ENCODE assay signal across 8 cellular contexts in genomic region chr9:37119907-37120839, GRCh38. TPM values are rescaled to one million over a fixed set of nuclear protein-coding genes. Genes with fewer than 3 reads are reported as not detected.
DNase-seq lines count a peak whose midpoint lies in the region; ATAC-seq and TF ChIP-seq lines count a peak whose summit lies in the region.

ZCCHC7 (plus strand) TSS chr9:37120574.

- H3F3A ChIP-seq in SK-N-SH (replicated peaks; ENCODE audit: insufficient read depth), result peaks cover 3% of the 10 kb centered on the region

- DNase-seq in GM04504 (ENCODE audit: low read depth) (peak; percentile 88), NCI-H1048 (lab: John Stamatoyannopoulos, UW) (peak; percentile 81), SK-N-SH (peak; percentile 97), globus pallidus (ENCODE audit: low spot score) (peak; percentile 96), nucleus accumbens (lab: John Stamatoyannopoulos, UW) (peak; percentile 59 to 99 (median 95)), suprapubic skin (ENCODE audit: low spot score in 2 of 2) (peak; percentile 98)
- DNase-seq in activated naive CD4-positive, alpha-beta T cell treated with anti-CD3 and anti-CD28 coated beads, Interleukin-2, amount 50 U/mL, for 16 hours, result peak; percentile 97

- no peaks in the 10 kb centered on the region for H3K36me3 ChIP-seq in SK-N-SH (replicated peaks in 1 of 2; ENCODE audit: control insufficient read depth in 1 of 2, insufficient read depth in 2 of 2, low read length in 1 of 2)
- H3K36me3 ChIP-seq in suprapubic skin, result no peaks in the 10 kb centered on the region

- H3K4me1 ChIP-seq in SK-N-SH (ENCODE audit: control insufficient read depth in 1 of 2, insufficient read depth in 2 of 2, low read depth in 1 of 2, low read length in 1 of 2) (peaks cover 5 to 10% of the 10 kb centered on the region in 2 experiments; a peak in 3 of 4 replicates), suprapubic skin (peaks cover 24% of the 10 kb centered on the region)

- 10% methylated on average over 29 of the region's 82 CpGs for WGBS in SK-N-SH (ENCODE audit: low lambda C conversion rate)
- 5% methylated on average over 50 of the region's 82 CpGs for WGBS in suprapubic skin

- TF ChIP-seq CTCF in SK-N-SH (IDR thresholded peaks at IDR 0.05) (no peak), suprapubic skin (IDR thresholded peaks at IDR 0.05) (no peak)

- H3K27ac ChIP-seq in SK-N-SH (ENCODE audit: low read depth in 2 of 2, low read length in 1 of 2), result peak within 1 kb of the TSS; percentile 79 to 93
- peak within 1 kb of the TSS; percentile 87 for H3K27ac ChIP-seq in suprapubic skin

- peak within 1 kb of the TSS; percentile 89 to 94 for H3K4me3 ChIP-seq in SK-N-SH (ENCODE audit: low read depth in 2 of 2, low read length in 1 of 2)
- peak within 1 kb of the TSS; percentile 72 for H3K4me3 ChIP-seq in suprapubic skin

- no peak for TF ChIP-seq EP300 in SK-N-SH (IDR thresholded peaks at IDR 0.05; ENCODE audit: borderline replicate concordance in 1 of 2, low read depth in 1 of 2, low read length in 1 of 2)
- no peak for TF ChIP-seq EP300 in suprapubic skin (IDR thresholded peaks at IDR 0.05)

- peak within 1 kb of the TSS; percentile 96 for H3K4me2 ChIP-seq in SK-N-SH

- ATAC-seq in HG02571 (IDR thresholded peaks at IDR 0.05; ENCODE audit: unreplicated experiment), result peak; percentile 92

- peaks cover 46% of the 10 kb centered on the region for H3K79me2 ChIP-seq in SK-N-SH (ENCODE audit: insufficient read depth)

- peak within 1 kb of the TSS; percentile 93 for H3K9ac ChIP-seq in SK-N-SH

- POLR2A ChIA-PET in SK-N-SH (lab: Yijun Ruan, JAX), result interaction anchor here (0.6 to 1.4 kb wide), 6 partner anchors 15 to 265 kb away, joined by 3 to 5 read pairs (median 4); no protein-coding TSS in a partner anchor

- H4K20me1 ChIP-seq in SK-N-SH (ENCODE audit: insufficient read depth), result no peaks in the 10 kb centered on the region; the same call in 1 of the 2 replicates

- no peaks in the 10 kb centered on the region for H3K27me3 ChIP-seq in SK-N-SH (ENCODE audit: insufficient read depth)
- no peaks in the 10 kb centered on the region for H3K27me3 ChIP-seq in suprapubic skin

- CTCF ChIA-PET in SK-N-SH (lab: Yijun Ruan, JAX), result interaction anchor here (2.0 kb wide), 2 partner anchors 142 to 247 kb away, joined by 4 read pairs; no protein-coding TSS in a partner anchor

- TF ChIP-seq RAD21 in SK-N-SH (IDR thresholded peaks at IDR 0.05; ENCODE audit: low read length), result no peak

- peak within 1 kb of the TSS; percentile 97 for H2AFZ ChIP-seq in SK-N-SH (ENCODE audit: low read depth)

- H3K9me3 ChIP-seq in SK-N-SH, result no peaks in the 10 kb centered on the region
- no peaks in the 10 kb centered on the region for H3K9me3 ChIP-seq in suprapubic skin

- H3K9me2 ChIP-seq in SK-N-SH, result no peaks in the 10 kb centered on the region

- TF ChIP-seq POLR2A in suprapubic skin (IDR thresholded peaks at IDR 0.05), result peak in 1 of 2 donors; percentile 86

TF ChIP-seq in SK-N-SH, 30 proteins besides CTCF, POLR2A, EP300 and RAD21:
- peak; percentile 61 for TF ChIP-seq CHD2 (IDR thresholded peaks at IDR 0.05; ENCODE audit: low read length, partially characterized antibody)
- TF ChIP-seq YY1 (IDR thresholded peaks at IDR 0.05; ENCODE audit: low read depth), result no peak
- peak; percentile 79 for TF ChIP-seq NRF1 (IDR thresholded peaks at IDR 0.05; ENCODE audit: low read depth, low read length)
- no peak for TF ChIP-seq RXRA (IDR thresholded peaks at IDR 0.05; ENCODE audit: borderline replicate concordance, low read depth)
- peak; percentile 84 for TF ChIP-seq ELF1 (IDR thresholded peaks at IDR 0.05)
- TF ChIP-seq FOXJ3 (CRISPR knock-in tag; IDR thresholded peaks at IDR 0.05), result peak; percentile 85
- peak; percentile 100 for TF ChIP-seq MAX (IDR thresholded peaks at IDR 0.05; ENCODE audit: low read depth)
- no peak for TF ChIP-seq IRF3 (IDR thresholded peaks at IDR 0.05; ENCODE audit: low read depth, low read length)
- peak; percentile 75 for TF ChIP-seq TAF1 (IDR thresholded peaks at IDR 0.05; ENCODE audit: borderline replicate concordance, low read depth, low read length)
- TF ChIP-seq MXI1 (IDR thresholded peaks at IDR 0.05; ENCODE audit: low read depth, low read length), result peak; percentile 89
- TF ChIP-seq REST (IDR thresholded peaks at IDR 0.05; ENCODE audit: low read depth, low read length), result peak; percentile 49; the same call in 1 of the 2 replicates
- TF ChIP-seq, protein P1, sequence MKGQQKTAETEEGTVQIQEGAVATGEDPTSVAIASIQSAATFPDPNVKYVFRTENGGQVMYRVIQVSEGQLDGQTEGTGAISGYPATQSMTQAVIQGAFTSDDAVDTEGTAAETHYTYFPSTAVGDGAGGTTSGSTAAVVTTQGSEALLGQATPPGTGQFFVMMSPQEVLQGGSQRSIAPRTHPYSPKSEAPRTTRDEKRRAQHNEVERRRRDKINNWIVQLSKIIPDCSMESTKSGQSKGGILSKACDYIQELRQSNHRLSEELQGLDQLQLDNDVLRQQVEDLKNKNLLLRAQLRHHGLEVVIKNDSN (IDR thresholded peaks at IDR 0.05; ENCODE audit: borderline replicate concordance, low read depth), result peak; percentile 81
- TF ChIP-seq TEAD4 (IDR thresholded peaks at IDR 0.05; ENCODE audit: borderline replicate concordance, insufficient read depth), result no peak
- TF ChIP-seq SMC3 (IDR thresholded peaks at IDR 0.05; ENCODE audit: low read depth, low read length), result no peak
- TF ChIP-seq RFX5 (IDR thresholded peaks at IDR 0.05; ENCODE audit: low read length), result no peak
- TF ChIP-seq EZH2phosphoT487 (IDR thresholded peaks at IDR 0.05; ENCODE audit: borderline replicate concordance, low read depth), result no peak
- TF ChIP-seq GABPA (IDR thresholded peaks at IDR 0.05; ENCODE audit: low read depth), result peak; percentile 86
- no peak for TF ChIP-seq NFIC (IDR thresholded peaks at IDR 0.05; ENCODE audit: borderline replicate concordance)
- TF ChIP-seq, protein P2, sequence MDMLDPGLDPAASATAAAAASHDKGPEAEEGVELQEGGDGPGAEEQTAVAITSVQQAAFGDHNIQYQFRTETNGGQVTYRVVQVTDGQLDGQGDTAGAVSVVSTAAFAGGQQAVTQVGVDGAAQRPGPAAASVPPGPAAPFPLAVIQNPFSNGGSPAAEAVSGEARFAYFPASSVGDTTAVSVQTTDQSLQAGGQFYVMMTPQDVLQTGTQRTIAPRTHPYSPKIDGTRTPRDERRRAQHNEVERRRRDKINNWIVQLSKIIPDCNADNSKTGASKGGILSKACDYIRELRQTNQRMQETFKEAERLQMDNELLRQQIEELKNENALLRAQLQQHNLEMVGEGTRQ (IDR thresholded peaks at IDR 0.05; ENCODE audit: borderline replicate concordance, low read depth, low read length), result peak; percentile 37; the same call in 1 of the 2 replicates
- no peak; the same call in 1 of the 2 replicates for TF ChIP-seq RCOR1 (IDR thresholded peaks at IDR 0.05; ENCODE audit: low read length)
- TF ChIP-seq JUND (IDR thresholded peaks at IDR 0.05), result no peak
- no peak for TF ChIP-seq FOXM1 (IDR thresholded peaks at IDR 0.05; ENCODE audit: low read depth)
- TF ChIP-seq SIN3A (IDR thresholded peaks at IDR 0.05; ENCODE audit: borderline replicate concordance, low read depth, low read length), result peak; percentile 57; the same call in 1 of the 2 replicates
- TF ChIP-seq GATA2 (CRISPR knock-in tag; IDR thresholded peaks at IDR 0.05), result no peak
- TF ChIP-seq TCF12 (IDR thresholded peaks at IDR 0.05), result no peak
- peak; percentile 71 for TF ChIP-seq POLR2AphosphoS5 (IDR thresholded peaks at IDR 0.05; ENCODE audit: low read depth, low read length)

RNA-seq across cellular contexts. Expression of gene ZCCHC7, which starts in this region (rescaled TPM):
- 12.6 and 14.2 TPM in 2 replicates for polyA plus RNA-seq in SK-N-SH (2012; rRNA removed)
- 10.9 and 11.8 TPM in 2 replicates for polyA plus RNA-seq in SK-N-SH (2012; cell fraction: cytosol; rRNA removed)
- 18.3 and 22.0 TPM in 2 replicates for polyA plus RNA-seq in SK-N-SH (2012; cell fraction: nucleus; rRNA removed)
- total RNA-seq in suprapubic skin, result 10 to 100 TPM; 16.3 to 37.6 (median 20.4) TPM

Comparison
In these comparisons a context has a peak if more than half of its experiments do, and no peak if none do; other contexts are left out.
1. Peak in every context shown above with its lines: DNase-seq, ATAC-seq, H3K4me3 ChIP-seq and H3K27ac ChIP-seq.